In the genomic region with DNA sequence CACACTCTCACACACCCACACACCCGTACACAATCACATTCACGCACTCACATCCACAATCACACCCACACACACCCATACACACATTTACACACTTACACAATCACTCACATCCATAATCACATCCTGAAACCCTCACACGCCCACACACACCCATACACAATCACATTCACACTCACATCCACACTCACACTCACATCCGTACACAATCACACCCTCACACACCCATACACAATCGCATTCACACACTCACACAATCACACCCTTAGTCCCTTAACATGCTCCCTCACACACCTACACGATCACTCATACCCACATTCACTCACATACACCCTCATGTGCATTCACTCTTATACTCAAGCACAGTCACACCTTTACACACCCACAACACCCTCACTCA, we compare ENCODE assay signal across 17 cellular contexts.
DNase-seq lines count a peak whose midpoint lies in the region; ATAC-seq, FAIRE-seq and TF ChIP-seq lines count a peak whose summit lies in the region.
"Had no signal": no experiment of that assay in that cellular context is flagged by ENCODE, and none has a peak within 500 bp of the region (broad histone marks: within the 10 kb centered on the region; RNA-seq: fewer than 3 reads in every experiment).

No MANE protein-coding gene starts in this region.

- TF ChIP-seq RAD21 in HepG2 (CRISPR knock-in tag; IDR thresholded peaks at IDR 0.05) (no peak), K562 (CRISPR knock-in tag; conservative IDR thresholded peaks at IDR 0.05 in 1 of 2, IDR thresholded peaks at IDR 0.05 in 1 of 2) (no peak)

- no peak overlapping the region for H3K23ac ChIP-seq in mesenchymal stem cell (ENCODE audit: low read length in 2 of 2)

- no peak overlapping the region for H3K18ac ChIP-seq in mesenchymal stem cell (ENCODE audit: low read depth in 1 of 2, low read length in 2 of 2)

- peaks cover 34% of the 10 kb centered on the region for H3K79me1 ChIP-seq in mesenchymal stem cell (replicated peaks; ENCODE audit: low read length, poor library complexity, severe bottlenecking)

- no peak overlapping the region for H3K27ac Mint-ChIP-seq in stimulated activated naive CD8-positive, alpha-beta T cell treated with anti-CD3 and anti-CD28 coated beads, Interleukin-15, amount 100 ng/mL, for 72 hours
- H3K27ac Mint-ChIP-seq: CD8-positive, alpha-beta memory T cell; GM23338; H9 had no signal

- BruUV-seq in HepG2 (replicated peaks; lab: Mats Ljungman, UMichigan) (no TSS peak), K562 (replicated peaks; lab: Mats Ljungman, UMichigan) (no TSS peak)

- no peak overlapping the region for H3K4ac ChIP-seq in mesenchymal stem cell (ENCODE audit: low read depth in 1 of 2, low read length in 2 of 2)

- 97% methylated on average over 6 of the region's 6 CpGs for WGBS in HepG2 (ENCODE audit: low lambda C conversion rate)
- 91% methylated on average over 6 of the region's 6 CpGs for WGBS in right lobe of liver (ENCODE audit: insufficient coverage, low coverage, low lambda C conversion rate, missing lambda C conversion rate)
- whole genome bisulfite sequencing in K562 (ENCODE audit: insufficient coverage, low coverage, missing lambda C conversion rate) = 34% methylated on average over 6 of the region's 6 CpGs
- 97% methylated on average over 6 of the region's 6 CpGs for WGBS in mesenchymal stem cell
- WGBS in tibial nerve, 2 donors = 82 to 87% methylated on average over 6 of the region's 6 CpGs

- H3K27me3 Mint-ChIP-seq in stimulated activated naive CD8-positive, alpha-beta T cell treated with anti-CD3 and anti-CD28 coated beads, Interleukin-15, amount 100 ng/mL, for 72 hours = no peaks in the 10 kb centered on the region

- POLR2A ChIA-PET in HepG2 (lab: Yijun Ruan, JAX) = no interaction called here
- POLR2A ChIA-PET in K562 (lab: Yijun Ruan, JAX) = no interaction called here

- no peaks in the 10 kb centered on the region for H3K4me1 Mint-ChIP-seq in stimulated activated naive CD8-positive, alpha-beta T cell treated with anti-CD3 and anti-CD28 coated beads, Interleukin-15, amount 100 ng/mL, for 72 hours
- H3K4me1 Mint-ChIP-seq: CD8-positive, alpha-beta memory T cell had no signal

- H3K9me3 Mint-ChIP-seq in stimulated activated naive CD8-positive, alpha-beta T cell treated with anti-CD3 and anti-CD28 coated beads, Interleukin-15, amount 100 ng/mL, for 72 hours = no peaks in the 10 kb centered on the region
- H3K9me3 Mint-ChIP-seq: GM23338, H9 had no signal

- H3K27me3 ChIP-seq in HepG2 (ENCODE audit: control insufficient read depth in 1 of 2, insufficient read depth in 2 of 2, low read length in 2 of 2) (no peaks in the 10 kb centered on the region), right lobe of liver (no peaks in the 10 kb centered on the region), K562 (ENCODE audit: control insufficient read depth in 2 of 2, insufficient read depth in 2 of 2, low read length in 2 of 2) (peaks cover 5 to 38% of the 10 kb centered on the region in 2 experiments; a peak in 4 of 5 replicates), mesenchymal stem cell (ENCODE audit: control insufficient read depth in 1 of 2, insufficient read depth in 1 of 2, low read length in 2 of 2) (no peaks in the 10 kb centered on the region), tibial nerve (no peaks in the 10 kb centered on the region)
- H3K27me3 ChIP-seq: BLaER1 had no signal

- H3K14ac ChIP-seq in mesenchymal stem cell (ENCODE audit: low read length in 2 of 2) = no peak overlapping the region

- intact Hi-C loops in HepG2 (cut with micrococcal nuclease; ENCODE audit: unreplicated experiment) (no loop called here), right lobe of liver (cut with DNase I) (no loop called here), K562 (cut with micrococcal nuclease) (no loop called here)

- H3K9ac ChIP-seq in HepG2 (ENCODE audit: insufficient read depth, low read depth, low read length) (no peak overlapping the region), K562 (ENCODE audit: insufficient read depth in 1 of 2, low read depth in 2 of 2, low read length in 2 of 2) (no peak overlapping the region), mesenchymal stem cell (ENCODE audit: low read length) (no peak overlapping the region)
- H3K9ac ChIP-seq: BLaER1 had no signal

- no peak overlapping the region for H3K4me3 ChIP-seq in HepG2 (replicated peaks in 1 of 3; ENCODE audit: insufficient read depth in 1 of 3, low read depth in 2 of 3, low read length in 3 of 3)
- no peak overlapping the region for H3K4me3 ChIP-seq in right lobe of liver
- no peak overlapping the region for H3K4me3 ChIP-seq in K562
- no peak overlapping the region for H3K4me3 ChIP-seq in mesenchymal stem cell (ENCODE audit: insufficient read depth in 1 of 2, low read depth in 1 of 2, low read length in 2 of 2)
- H3K4me3 ChIP-seq in tibial nerve = no peak overlapping the region
- H3K4me3 ChIP-seq: BLaER1, GM23338 had no signal

- TF ChIP-seq CTCF in HepG2 (CRISPR knock-in tag; IDR thresholded peaks at IDR 0.05) = no peak
- no peak for TF ChIP-seq CTCF in right lobe of liver (IDR thresholded peaks at IDR 0.05)
- no peak for TF ChIP-seq CTCF in K562 (IDR thresholded peaks at IDR 0.05 in 2 of 3, conservative IDR thresholded peaks at IDR 0.05 in 1 of 3; ENCODE audit: insufficient read depth in 2 of 3, low read depth in 1 of 3, low read length in 3 of 3)
- no peak for TF ChIP-seq CTCF in tibial nerve (IDR thresholded peaks at IDR 0.05)

- H2AK5ac ChIP-seq in mesenchymal stem cell (ENCODE audit: low read length, severe bottlenecking) = no peak overlapping the region

- no peaks in the 10 kb centered on the region for H4K20me1 ChIP-seq in HepG2 (ENCODE audit: insufficient read depth, low read length)
- H4K20me1 ChIP-seq in K562 (replicated peaks; ENCODE audit: control insufficient read depth, insufficient read depth, low read length) = no peaks in the 10 kb centered on the region
- H4K20me1 ChIP-seq: BLaER1 had no signal

- CTCF ChIA-PET in HepG2 (lab: Yijun Ruan, JAX; ENCODE audit: low intra/inter-chr PET ratio, low total read pairs) = no interaction called here
- CTCF ChIA-PET in K562 (lab: Yijun Ruan, JAX; ENCODE audit: low intra/inter-chr PET ratio) = interaction anchor here (0.5 kb wide), 1 partner anchor 178 kb away, joined by 4 read pairs; no protein-coding TSS in a partner anchor

- no peak overlapping the region for H2BK120ac ChIP-seq in mesenchymal stem cell (ENCODE audit: low read depth, low read length)

- no peak overlapping the region for H3K4me3 Mint-ChIP-seq in stimulated activated naive CD8-positive, alpha-beta T cell treated with anti-CD3 and anti-CD28 coated beads, Interleukin-15, amount 100 ng/mL, for 72 hours
- H3K4me3 Mint-ChIP-seq: CD8-positive, alpha-beta memory T cell; GM23338; H9 had no signal

- H3K27ac ChIP-seq in HepG2 (ENCODE audit: extremely low read length, insufficient read depth, low read length) (no peak overlapping the region), right lobe of liver (no peak overlapping the region), K562 (ENCODE audit: extremely low read depth, low read depth, low read length) (no peak overlapping the region), mesenchymal stem cell (ENCODE audit: low read length, poor library complexity, severe bottlenecking) (no peak overlapping the region), tibial nerve (peak overlapping the region in 1 of 4 donors; percentile 8)
- H3K27ac ChIP-seq: BLaER1 had no signal

- ATAC-seq in HepG2 (no peak), right lobe of liver (no peak), K562 (no peak)
- ATAC-seq in stimulated activated naive CD8-positive, alpha-beta T cell treated with anti-CD3 and anti-CD28 coated beads, Interleukin-15, amount 100 ng/mL, for 72 hours = no peak
- ATAC-seq: GM23338 had no signal

- no peak overlapping the region for H2BK5ac ChIP-seq in mesenchymal stem cell (ENCODE audit: low read depth, low read length, poor library complexity, severe bottlenecking)

- in situ Hi-C loops in HepG2 (cut with HindIII; ENCODE audit: extremely low pct_ligation_motif_present, low pct_unique_long_range_greater_than_20kb) = no loop called here
- in situ Hi-C loops in K562 (cut with MboI) = no loop called here

- no peak overlapping the region for H2BK15ac ChIP-seq in mesenchymal stem cell (ENCODE audit: low read depth, poor library complexity, severe bottlenecking)

- TF ChIP-seq EP300 in HepG2 (IDR thresholded peaks at IDR 0.05; ENCODE audit: low read depth in 2 of 2, low read length in 2 of 2) = no peak
- TF ChIP-seq EP300 in HepG2 (CRISPR knock-in tag; IDR thresholded peaks at IDR 0.05; ENCODE audit: borderline replicate concordance) = no peak
- TF ChIP-seq EP300 in K562 (IDR thresholded peaks at IDR 0.05; ENCODE audit: low read length) = no peak
- no peak for TF ChIP-seq EP300 in tibial nerve (IDR thresholded peaks at IDR 0.05)

- H3K36me3 ChIP-seq in HepG2 (replicated peaks in 1 of 2; ENCODE audit: control insufficient read depth in 1 of 2, insufficient read depth in 2 of 2, low read length in 2 of 2) = peaks cover 3 to 19% of the 10 kb centered on the region in 2 experiments
- no peaks in the 10 kb centered on the region for H3K36me3 ChIP-seq in right lobe of liver
- no peaks in the 10 kb centered on the region for H3K36me3 ChIP-seq in K562 (ENCODE audit: control insufficient read depth, insufficient read depth, low read length)
- H3K36me3 ChIP-seq in mesenchymal stem cell (ENCODE audit: control insufficient read depth in 1 of 2, insufficient read depth in 2 of 2, low read depth in 1 of 2, low read length in 2 of 2) = peaks cover 17 to 53% of the 10 kb centered on the region in 2 experiments
- H3K36me3 ChIP-seq in tibial nerve = peaks cover 0 to 4% (median 0%) of the 10 kb centered on the region in 3 donors

- no peaks in the 10 kb centered on the region for H3K9me1 ChIP-seq in K562 (ENCODE audit: control insufficient read depth, insufficient read depth, low read length)

- peak overlapping the region; percentile 25 for H4K91ac ChIP-seq in mesenchymal stem cell (ENCODE audit: low read length)

- no peaks in the 10 kb centered on the region for H3K4me1 ChIP-seq in HepG2 (ENCODE audit: insufficient read depth, low read length)
- no peaks in the 10 kb centered on the region for H3K4me1 ChIP-seq in right lobe of liver
- peaks cover 0 to 5% of the 10 kb centered on the region in 2 experiments; a peak in 2 of 5 replicates for H3K4me1 ChIP-seq in K562 (replicated peaks in 1 of 2; ENCODE audit: control insufficient read depth in 2 of 2, insufficient read depth in 2 of 2, low read length in 2 of 2)
- peaks cover 21% of the 10 kb centered on the region for H3K4me1 ChIP-seq in mesenchymal stem cell (ENCODE audit: control insufficient read depth, insufficient read depth, low read depth, low read length)
- H3K4me1 ChIP-seq in tibial nerve = peaks cover 0 to 31% (median 4%) of the 10 kb centered on the region in 4 donors

- FAIRE-seq in HepG2 (lab: Jason Lieb, UNC) = no peak
- FAIRE-seq in K562 (lab: Jason Lieb, UNC) = no peak
- no peak for FAIRE-seq in GM19239 (lab: Jason Lieb, UNC)
- FAIRE-seq: GM18507 had no signal

- H2AFZ ChIP-seq in HepG2 (ENCODE audit: low read length) = no peak overlapping the region
- H2AFZ ChIP-seq in K562 (ENCODE audit: low read depth, low read length) = no peak overlapping the region
- H2AFZ ChIP-seq in mesenchymal stem cell (ENCODE audit: low read depth, low read length) = no peak overlapping the region
- H2AFZ ChIP-seq: GM23338 had no signal

- H2BK12ac ChIP-seq in mesenchymal stem cell (ENCODE audit: low read length in 2 of 2) = no peak overlapping the region

- H4K8ac ChIP-seq in mesenchymal stem cell (ENCODE audit: low read length) = no peak overlapping the region

- DNase-seq in HepG2 (ENCODE audit: low spot score) = no peak
- no peak for DNase-seq in right lobe of liver
- DNase-seq in K562 (ENCODE audit: extremely low read depth in 1 of 4, low spot score in 3 of 4) = no peak
- no peak for DNase-seq in mesenchymal stem cell
- no peak for DNase-seq in tibial nerve (ENCODE audit: low spot score in 2 of 2)
- DNase-seq in HUDEP-2 (lab: John Stamatoyannopoulos, UW; ENCODE audit: unreplicated experiment in 76 of 76) = no peak
- DNase-seq in stimulated activated naive CD8-positive, alpha-beta T cell treated with anti-CD3 and anti-CD28 coated beads, Interleukin-15, amount 100 ng/mL, for 72 hours = no peak
- no peak for DNase-seq in GM19239 (ENCODE audit: insufficient read length, low spot score)
- DNase-seq: 8988T; AML-193; CD8-positive, alpha-beta memory T cell; GF-D8; H9 had no signal

- H3K4me2 ChIP-seq in HepG2 (ENCODE audit: low read depth, low read length) (no peak overlapping the region), K562 (ENCODE audit: insufficient read depth, low read length) (no peak overlapping the region), mesenchymal stem cell (ENCODE audit: low read length, poor library complexity, severe bottlenecking) (no peak overlapping the region)
- H3K4me2 ChIP-seq: BLaER1, GM23338 had no signal

- TF ChIP-seq POLR2A in HepG2 (IDR thresholded peaks at IDR 0.05; ENCODE audit: insufficient read depth in 1 of 2, low read depth in 2 of 2, low read length in 2 of 2) (no peak), right lobe of liver (IDR thresholded peaks at IDR 0.05) (no peak), K562 (conservative IDR thresholded peaks at IDR 0.05) (no peak), tibial nerve (IDR thresholded peaks at IDR 0.05) (no peak)

- H3K9me3 ChIP-seq in HepG2 (ENCODE audit: low read length) (no peaks in the 10 kb centered on the region), right lobe of liver (no peaks in the 10 kb centered on the region), K562 (replicated peaks; ENCODE audit: control insufficient read depth, insufficient read depth, low read depth, low read length) (no peaks in the 10 kb centered on the region; the same call in 1 of the 2 replicates), mesenchymal stem cell (ENCODE audit: control insufficient read depth, low read length) (no peaks in the 10 kb centered on the region), tibial nerve (no peaks in the 10 kb centered on the region)
- H3K9me3 ChIP-seq: BLaER1, Caco-2 had no signal

- no peaks in the 10 kb centered on the region for H3K79me2 ChIP-seq in HepG2 (ENCODE audit: insufficient read depth, low read length)
- no peaks in the 10 kb centered on the region for H3K79me2 ChIP-seq in K562 (ENCODE audit: control insufficient read depth, insufficient read depth, low read length)
